1 cellular context compared by ENCODE assay signal in the genomic region with DNA sequence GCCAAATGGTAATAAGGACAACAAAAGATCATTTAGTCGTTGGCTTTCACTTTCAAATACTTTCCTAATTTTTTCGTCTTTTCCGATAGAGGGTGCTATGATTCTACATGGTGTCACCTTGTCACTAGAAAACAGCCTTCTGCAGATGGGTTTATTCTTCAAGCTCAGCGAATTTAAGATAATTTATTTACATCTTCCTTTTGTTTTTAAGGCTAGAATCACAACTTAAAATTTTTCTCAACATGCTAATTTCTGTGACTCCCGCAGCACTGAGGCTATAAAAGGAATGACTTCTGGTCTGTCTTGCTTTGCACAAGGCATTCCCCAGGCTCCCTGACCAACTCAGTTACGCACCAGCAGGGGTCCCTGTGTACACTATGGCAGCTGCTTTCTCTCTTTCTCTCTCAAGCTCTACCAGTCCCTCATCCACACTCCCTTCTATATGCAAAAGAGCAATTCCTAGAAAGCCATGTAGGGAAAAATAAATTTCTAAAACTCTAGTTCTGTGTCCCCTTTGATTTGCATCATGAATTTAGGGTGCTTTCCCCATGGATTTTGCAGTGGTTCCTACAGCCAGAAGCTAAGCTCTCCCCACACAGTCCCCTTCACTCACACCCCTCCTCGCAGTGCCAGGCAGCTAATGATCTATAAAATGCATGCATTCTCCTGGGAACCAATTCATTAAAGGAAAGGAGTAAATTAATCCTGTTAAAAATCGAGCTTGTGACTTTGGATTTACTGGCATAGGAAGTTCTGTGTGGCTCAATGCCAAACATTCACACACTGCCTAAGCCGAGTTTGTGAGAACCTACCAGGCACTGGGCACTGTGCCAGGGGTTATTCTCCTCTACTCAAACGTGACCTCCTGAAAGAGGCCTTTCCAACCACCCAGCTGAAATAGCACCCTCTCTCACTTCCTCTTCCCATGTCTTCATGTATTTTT.
A peak's percentile ranks its signal among the peaks of the same experiment; 100 is the strongest.
TF ChIP-seq lines count a peak whose summit lies in the region.

No MANE protein-coding gene starts in this region.

TF ChIP-seq in HepG2, 621 proteins besides CTCF, POLR2A, EP300 and RAD21 (continued from another document and continues in another):
- TF ChIP-seq, protein P1, sequence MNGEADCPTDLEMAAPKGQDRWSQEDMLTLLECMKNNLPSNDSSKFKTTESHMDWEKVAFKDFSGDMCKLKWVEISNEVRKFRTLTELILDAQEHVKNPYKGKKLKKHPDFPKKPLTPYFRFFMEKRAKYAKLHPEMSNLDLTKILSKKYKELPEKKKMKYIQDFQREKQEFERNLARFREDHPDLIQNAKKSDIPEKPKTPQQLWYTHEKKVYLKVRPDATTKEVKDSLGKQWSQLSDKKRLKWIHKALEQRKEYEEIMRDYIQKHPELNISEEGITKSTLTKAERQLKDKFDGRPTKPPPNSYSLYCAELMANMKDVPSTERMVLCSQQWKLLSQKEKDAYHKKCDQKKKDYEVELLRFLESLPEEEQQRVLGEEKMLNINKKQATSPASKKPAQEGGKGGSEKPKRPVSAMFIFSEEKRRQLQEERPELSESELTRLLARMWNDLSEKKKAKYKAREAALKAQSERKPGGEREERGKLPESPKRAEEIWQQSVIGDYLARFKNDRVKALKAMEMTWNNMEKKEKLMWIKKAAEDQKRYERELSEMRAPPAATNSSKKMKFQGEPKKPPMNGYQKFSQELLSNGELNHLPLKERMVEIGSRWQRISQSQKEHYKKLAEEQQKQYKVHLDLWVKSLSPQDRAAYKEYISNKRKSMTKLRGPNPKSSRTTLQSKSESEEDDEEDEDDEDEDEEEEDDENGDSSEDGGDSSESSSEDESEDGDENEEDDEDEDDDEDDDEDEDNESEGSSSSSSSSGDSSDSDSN (CRISPR knock-in tag; IDR thresholded peaks at IDR 0.05) = no peak
- TF ChIP-seq ZNF850 (CRISPR knock-in tag; conservative IDR thresholded peaks at IDR 0.05) (no peak), RORA (CRISPR knock-in tag; IDR thresholded peaks at IDR 0.05) (0 out of 2 replicates have a peak, but pooled peaks have one; percentile 32), GTF3A (CRISPR knock-in tag; conservative IDR thresholded peaks at IDR 0.05) (no peak), FOXM1 (CRISPR knock-in tag; IDR thresholded peaks at IDR 0.05) (no peak), REXO4 (CRISPR knock-in tag; IDR thresholded peaks at IDR 0.05; ENCODE audit: borderline replicate concordance) (no peak), KLF16 (CRISPR knock-in tag; IDR thresholded peaks at IDR 0.05) (peak in 1 of 2 experiments; percentile 61; a peak in 1 of 4 replicates), ZNF33B (CRISPR knock-in tag; IDR thresholded peaks at IDR 0.05) (0 out of 2 replicates have a peak, but pooled peaks have one; percentile 67), KMT2A (CRISPR knock-in tag; IDR thresholded peaks at IDR 0.05) (no peak; the same call in 1 of the 2 replicates), BRD4 (CRISPR knock-in tag; IDR thresholded peaks at IDR 0.05) (no peak), MAFG (CRISPR knock-in tag; IDR thresholded peaks at IDR 0.05) (no peak), CEBPG (CRISPR knock-in tag; IDR thresholded peaks at IDR 0.05) (peak; percentile 58), ATF1 (CRISPR knock-in tag; IDR thresholded peaks at IDR 0.05) (peak; percentile 64; the same call in 1 of the 2 replicates), JUNB (CRISPR knock-in tag; IDR thresholded peaks at IDR 0.05; ENCODE audit: borderline replicate concordance) (no peak), REPIN1 (CRISPR knock-in tag; IDR thresholded peaks at IDR 0.05; ENCODE audit: borderline replicate concordance, low read depth) (peak; percentile 55; the same call in 1 of the 2 replicates), HES4 (CRISPR knock-in tag; IDR thresholded peaks at IDR 0.05; ENCODE audit: borderline replicate concordance) (no peak), RBAK (CRISPR knock-in tag; IDR thresholded peaks at IDR 0.05) (no peak), ZNF230 (CRISPR knock-in tag; IDR thresholded peaks at IDR 0.05) (peak; percentile 36; the same call in 1 of the 2 replicates), CBFB (CRISPR knock-in tag; IDR thresholded peaks at IDR 0.05) (no peak), AGO1 (IDR thresholded peaks at IDR 0.05; ENCODE audit: low read depth, low read length, poor library complexity, severe bottlenecking) (no peak), U2AF1 (optimal IDR thresholded peaks at IDR 0.05; ENCODE audit: low read depth, low read length) (no peak), ZNF10 (CRISPR knock-in tag; IDR thresholded peaks at IDR 0.05; ENCODE audit: borderline replicate concordance, low read depth) (no peak), ELF1 (CRISPR knock-in tag; IDR thresholded peaks at IDR 0.05) (no peak; the same call in 1 of the 2 replicates), KDM2A (CRISPR knock-in tag; IDR thresholded peaks at IDR 0.05; ENCODE audit: borderline replicate concordance, low read depth) (no peak), FOSL2 (CRISPR knock-in tag; IDR thresholded peaks at IDR 0.05) (no peak), ZNF792 (CRISPR knock-in tag; IDR thresholded peaks at IDR 0.05) (peak; percentile 17; the same call in 1 of the 2 replicates), RARA (CRISPR knock-in tag; IDR thresholded peaks at IDR 0.05) (peak; percentile 52; the same call in 1 of the 2 replicates), KDM5A (IDR thresholded peaks at IDR 0.05; ENCODE audit: borderline replicate concordance, low read length) (peak; percentile 77; the same call in 1 of the 2 replicates), PITX1 (CRISPR knock-in tag; IDR thresholded peaks at IDR 0.05) (peak; percentile 55), ZNF484 (CRISPR knock-in tag; IDR thresholded peaks at IDR 0.05; ENCODE audit: borderline replicate concordance, low read depth) (no peak), SMC3 (IDR thresholded peaks at IDR 0.05; ENCODE audit: low read length) (peak; percentile 92), NR3C1 (CRISPR knock-in tag; IDR thresholded peaks at IDR 0.05) (no peak), RBM22 (optimal IDR thresholded peaks at IDR 0.05; ENCODE audit: low read length) (no peak), SOX6 (IDR thresholded peaks at IDR 0.05) (no peak), SOX6 (CRISPR knock-in tag; IDR thresholded peaks at IDR 0.05) (peak; percentile 72), THAP11 (CRISPR knock-in tag; IDR thresholded peaks at IDR 0.05) (peak; percentile 32; the same call in 1 of the 2 replicates), ZNF619 (CRISPR knock-in tag; IDR thresholded peaks at IDR 0.05) (no peak), ZNF350 (CRISPR knock-in tag; IDR thresholded peaks at IDR 0.05; ENCODE audit: borderline replicate concordance, low read depth) (peak; percentile 44; the same call in 1 of the 2 replicates), ZC3H4 (CRISPR knock-in tag; IDR thresholded peaks at IDR 0.05; ENCODE audit: borderline replicate concordance) (no peak), ELF3 (CRISPR knock-in tag; IDR thresholded peaks at IDR 0.05) (peak; percentile 66), ZNF292 (CRISPR knock-in tag; IDR thresholded peaks at IDR 0.05; ENCODE audit: borderline replicate concordance, low read depth) (peak; percentile 80; the same call in 1 of the 2 replicates), SP4 (CRISPR knock-in tag; IDR thresholded peaks at IDR 0.05) (no peak), HDAC1 (CRISPR knock-in tag; IDR thresholded peaks at IDR 0.05) (no peak), SIN3B (IDR thresholded peaks at IDR 0.05; ENCODE audit: low read length) (no peak), ZFP36L1 (CRISPR knock-in tag; IDR thresholded peaks at IDR 0.05) (0 out of 2 replicates have a peak, but pooled peaks have one; percentile 16), MXD4 (CRISPR knock-in tag; IDR thresholded peaks at IDR 0.05) (0 out of 2 replicates have a peak, but pooled peaks have one; percentile 19), ASH2L (IDR thresholded peaks at IDR 0.05; ENCODE audit: insufficient read length, low read depth, low read length) (peak; percentile 42), NCOA1 (CRISPR knock-in tag; IDR thresholded peaks at IDR 0.05) (no peak), KDM4B (CRISPR knock-in tag; IDR thresholded peaks at IDR 0.05) (no peak), ZNF124 (CRISPR knock-in tag; IDR thresholded peaks at IDR 0.05) (0 out of 2 replicates have a peak, but pooled peaks have one; percentile 41), ZNF234 (CRISPR knock-in tag; conservative IDR thresholded peaks at IDR 0.05) (no peak)
- TF ChIP-seq, protein P2, sequence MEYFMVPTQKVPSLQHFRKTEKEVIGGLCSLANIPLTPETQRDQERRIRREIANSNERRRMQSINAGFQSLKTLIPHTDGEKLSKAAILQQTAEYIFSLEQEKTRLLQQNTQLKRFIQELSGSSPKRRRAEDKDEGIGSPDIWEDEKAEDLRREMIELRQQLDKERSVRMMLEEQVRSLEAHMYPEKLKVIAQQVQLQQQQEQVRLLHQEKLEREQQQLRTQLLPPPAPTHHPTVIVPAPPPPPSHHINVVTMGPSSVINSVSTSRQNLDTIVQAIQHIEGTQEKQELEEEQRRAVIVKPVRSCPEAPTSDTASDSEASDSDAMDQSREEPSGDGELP (IDR thresholded peaks at IDR 0.05; ENCODE audit: borderline replicate concordance, low read depth) = peak; percentile 54; the same call in 1 of the 2 replicates
- TF ChIP-seq, protein P3, sequence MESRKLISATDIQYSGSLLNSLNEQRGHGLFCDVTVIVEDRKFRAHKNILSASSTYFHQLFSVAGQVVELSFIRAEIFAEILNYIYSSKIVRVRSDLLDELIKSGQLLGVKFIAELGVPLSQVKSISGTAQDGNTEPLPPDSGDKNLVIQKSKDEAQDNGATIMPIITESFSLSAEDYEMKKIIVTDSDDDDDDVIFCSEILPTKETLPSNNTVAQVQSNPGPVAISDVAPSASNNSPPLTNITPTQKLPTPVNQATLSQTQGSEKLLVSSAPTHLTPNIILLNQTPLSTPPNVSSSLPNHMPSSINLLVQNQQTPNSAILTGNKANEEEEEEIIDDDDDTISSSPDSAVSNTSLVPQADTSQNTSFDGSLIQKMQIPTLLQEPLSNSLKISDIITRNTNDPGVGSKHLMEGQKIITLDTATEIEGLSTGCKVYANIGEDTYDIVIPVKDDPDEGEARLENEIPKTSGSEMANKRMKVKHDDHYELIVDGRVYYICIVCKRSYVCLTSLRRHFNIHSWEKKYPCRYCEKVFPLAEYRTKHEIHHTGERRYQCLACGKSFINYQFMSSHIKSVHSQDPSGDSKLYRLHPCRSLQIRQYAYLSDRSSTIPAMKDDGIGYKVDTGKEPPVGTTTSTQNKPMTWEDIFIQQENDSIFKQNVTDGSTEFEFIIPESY (CRISPR knock-in tag; IDR thresholded peaks at IDR 0.05) = peak; percentile 64; the same call in 1 of the 2 replicates
- TF ChIP-seq, protein P4, sequence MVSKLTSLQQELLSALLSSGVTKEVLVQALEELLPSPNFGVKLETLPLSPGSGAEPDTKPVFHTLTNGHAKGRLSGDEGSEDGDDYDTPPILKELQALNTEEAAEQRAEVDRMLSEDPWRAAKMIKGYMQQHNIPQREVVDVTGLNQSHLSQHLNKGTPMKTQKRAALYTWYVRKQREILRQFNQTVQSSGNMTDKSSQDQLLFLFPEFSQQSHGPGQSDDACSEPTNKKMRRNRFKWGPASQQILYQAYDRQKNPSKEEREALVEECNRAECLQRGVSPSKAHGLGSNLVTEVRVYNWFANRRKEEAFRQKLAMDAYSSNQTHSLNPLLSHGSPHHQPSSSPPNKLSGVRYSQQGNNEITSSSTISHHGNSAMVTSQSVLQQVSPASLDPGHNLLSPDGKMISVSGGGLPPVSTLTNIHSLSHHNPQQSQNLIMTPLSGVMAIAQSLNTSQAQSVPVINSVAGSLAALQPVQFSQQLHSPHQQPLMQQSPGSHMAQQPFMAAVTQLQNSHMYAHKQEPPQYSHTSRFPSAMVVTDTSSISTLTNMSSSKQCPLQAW (CRISPR knock-in tag; IDR thresholded peaks at IDR 0.05) = 0 out of 2 replicates have a peak, but pooled peaks have one; percentile 30
- TF ChIP-seq, protein P5, sequence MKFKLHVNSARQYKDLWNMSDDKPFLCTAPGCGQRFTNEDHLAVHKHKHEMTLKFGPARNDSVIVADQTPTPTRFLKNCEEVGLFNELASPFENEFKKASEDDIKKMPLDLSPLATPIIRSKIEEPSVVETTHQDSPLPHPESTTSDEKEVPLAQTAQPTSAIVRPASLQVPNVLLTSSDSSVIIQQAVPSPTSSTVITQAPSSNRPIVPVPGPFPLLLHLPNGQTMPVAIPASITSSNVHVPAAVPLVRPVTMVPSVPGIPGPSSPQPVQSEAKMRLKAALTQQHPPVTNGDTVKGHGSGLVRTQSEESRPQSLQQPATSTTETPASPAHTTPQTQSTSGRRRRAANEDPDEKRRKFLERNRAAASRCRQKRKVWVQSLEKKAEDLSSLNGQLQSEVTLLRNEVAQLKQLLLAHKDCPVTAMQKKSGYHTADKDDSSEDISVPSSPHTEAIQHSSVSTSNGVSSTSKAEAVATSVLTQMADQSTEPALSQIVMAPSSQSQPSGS (CRISPR knock-in tag; IDR thresholded peaks at IDR 0.05) = peak; percentile 28; the same call in 1 of the 2 replicates
- TF ChIP-seq, protein P6, sequence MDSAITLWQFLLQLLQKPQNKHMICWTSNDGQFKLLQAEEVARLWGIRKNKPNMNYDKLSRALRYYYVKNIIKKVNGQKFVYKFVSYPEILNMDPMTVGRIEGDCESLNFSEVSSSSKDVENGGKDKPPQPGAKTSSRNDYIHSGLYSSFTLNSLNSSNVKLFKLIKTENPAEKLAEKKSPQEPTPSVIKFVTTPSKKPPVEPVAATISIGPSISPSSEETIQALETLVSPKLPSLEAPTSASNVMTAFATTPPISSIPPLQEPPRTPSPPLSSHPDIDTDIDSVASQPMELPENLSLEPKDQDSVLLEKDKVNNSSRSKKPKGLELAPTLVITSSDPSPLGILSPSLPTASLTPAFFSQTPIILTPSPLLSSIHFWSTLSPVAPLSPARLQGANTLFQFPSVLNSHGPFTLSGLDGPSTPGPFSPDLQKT (CRISPR knock-in tag; IDR thresholded peaks at IDR 0.05; ENCODE audit: borderline replicate concordance) = no peak
- TF ChIP-seq, protein P7, sequence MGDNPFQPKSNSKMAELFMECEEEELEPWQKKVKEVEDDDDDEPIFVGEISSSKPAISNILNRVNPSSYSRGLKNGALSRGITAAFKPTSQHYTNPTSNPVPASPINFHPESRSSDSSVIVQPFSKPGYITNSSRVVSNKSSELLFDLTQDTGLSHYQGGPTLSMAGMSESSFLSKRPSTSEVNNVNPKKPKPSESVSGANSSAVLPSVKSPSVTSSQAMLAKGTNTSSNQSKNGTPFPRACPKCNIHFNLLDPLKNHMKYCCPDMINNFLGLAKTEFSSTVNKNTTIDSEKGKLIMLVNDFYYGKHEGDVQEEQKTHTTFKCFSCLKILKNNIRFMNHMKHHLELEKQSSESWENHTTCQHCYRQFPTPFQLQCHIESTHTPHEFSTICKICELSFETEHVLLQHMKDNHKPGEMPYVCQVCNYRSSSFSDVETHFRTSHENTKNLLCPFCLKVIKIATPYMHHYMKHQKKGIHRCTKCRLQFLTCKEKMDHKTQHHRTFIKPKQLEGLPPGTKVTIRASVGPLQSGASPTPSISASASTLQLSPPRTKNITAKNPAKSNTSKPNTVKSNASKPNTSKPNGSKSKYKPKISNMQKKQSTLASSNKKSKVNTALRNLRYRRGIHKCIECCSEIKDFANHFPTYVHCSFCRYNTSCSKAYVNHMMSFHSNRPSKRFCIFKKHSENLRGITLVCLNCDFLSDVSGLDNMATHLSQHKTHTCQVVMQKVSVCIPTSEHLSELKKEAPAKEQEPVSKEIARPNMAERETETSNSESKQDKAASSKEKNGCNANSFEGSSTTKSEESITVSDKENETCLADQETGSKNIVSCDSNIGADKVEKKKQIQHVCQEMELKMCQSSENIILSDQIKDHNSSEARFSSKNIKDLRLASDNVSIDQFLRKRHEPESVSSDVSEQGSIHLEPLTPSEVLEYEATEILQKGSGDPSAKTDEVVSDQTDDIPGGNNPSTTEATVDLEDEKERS (CRISPR knock-in tag; IDR thresholded peaks at IDR 0.05) = peak; percentile 36; the same call in 1 of the 2 replicates
- TF ChIP-seq, protein P8, sequence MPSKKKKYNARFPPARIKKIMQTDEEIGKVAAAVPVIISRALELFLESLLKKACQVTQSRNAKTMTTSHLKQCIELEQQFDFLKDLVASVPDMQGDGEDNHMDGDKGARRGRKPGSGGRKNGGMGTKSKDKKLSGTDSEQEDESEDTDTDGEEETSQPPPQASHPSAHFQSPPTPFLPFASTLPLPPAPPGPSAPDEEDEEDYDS (CRISPR knock-in tag; IDR thresholded peaks at IDR 0.05) = peak; percentile 41
